In genomic region chr22:26542831-26543230, GRCh38 we compare ENCODE assay signal across 1 cellular context.
TF ChIP-seq lines count a peak whose summit lies in the region.

No MANE protein-coding gene starts in this region.

TF ChIP-seq in GM23338, 12 proteins besides CTCF, POLR2A, EP300 and RAD21 (continued from another document):
- no peak for TF ChIP-seq ZNF462 (CRISPR knock-in tag; IDR thresholded peaks at IDR 0.05)
- TF ChIP-seq ETS1 (IDR thresholded peaks at IDR 0.05) = no peak
